ENCODE assay signal across 8 cellular contexts in the genomic region with DNA sequence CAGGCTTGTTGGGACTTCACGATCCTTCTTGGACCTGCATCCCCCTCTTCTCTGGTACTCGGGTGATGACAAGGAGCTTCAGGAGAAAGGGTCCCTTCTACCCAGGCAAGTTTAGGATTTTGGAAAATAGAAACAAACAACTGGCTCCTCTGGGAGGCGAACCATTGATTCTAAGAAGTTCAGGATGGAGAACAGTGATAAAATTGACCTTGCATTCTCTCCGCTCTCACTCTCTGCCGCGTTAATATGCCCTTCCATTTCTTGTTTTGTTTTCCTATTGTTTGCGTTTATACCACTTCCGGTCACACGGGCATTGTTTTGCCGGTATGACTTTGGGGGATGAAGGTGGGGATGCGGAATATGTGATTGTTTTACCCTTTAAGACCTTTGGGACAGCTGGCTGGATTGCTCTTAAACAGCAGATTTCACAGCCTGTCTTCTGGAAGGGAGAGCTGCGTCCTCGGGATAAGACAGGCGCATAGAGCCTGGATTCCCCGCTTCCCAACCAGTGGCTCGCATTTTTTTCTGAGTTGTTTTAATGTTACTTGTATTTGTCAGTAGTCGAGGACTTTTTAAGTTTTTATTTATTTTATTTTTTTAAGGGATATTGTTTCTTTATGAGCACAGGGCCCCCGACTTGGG.
DNase-seq lines count a peak whose midpoint lies in the region; ATAC-seq and TF ChIP-seq lines count a peak whose summit lies in the region.

No MANE protein-coding gene starts in this region.

- H3K4me3 Mint-ChIP-seq in HFFc6 = peak overlapping the region; percentile 93

- H4K91ac ChIP-seq in mesenchymal stem cell (ENCODE audit: low read length) = no peak overlapping the region

- H4K8ac ChIP-seq in mesenchymal stem cell (ENCODE audit: low read length) = no peak overlapping the region

- no peak overlapping the region for H2BK5ac ChIP-seq in mesenchymal stem cell (ENCODE audit: low read depth, low read length, poor library complexity, severe bottlenecking)

- no peaks in the 10 kb centered on the region for H3K79me1 ChIP-seq in mesenchymal stem cell (replicated peaks; ENCODE audit: low read length, poor library complexity, severe bottlenecking)

- H3K9me3 ChIP-seq in mesenchymal stem cell (ENCODE audit: control insufficient read depth, low read length) = no peaks in the 10 kb centered on the region
- H3K9me3 ChIP-seq in prostate gland = no peaks in the 10 kb centered on the region

- peak overlapping the region; percentile 86 for H3K9ac ChIP-seq in mesenchymal stem cell (ENCODE audit: low read length)

- H3K9me3 Mint-ChIP-seq in HFFc6 = no peaks in the 10 kb centered on the region

- DNase-seq in AG09309 (ENCODE audit: low read depth) = no peak
- DNase-seq in HFFc6 = peak; percentile 32
- peak; percentile 41 for DNase-seq in astrocyte of the hippocampus (ENCODE audit: low read depth, low spot score)
- peak; percentile 49 for DNase-seq in mesenchymal stem cell
- DNase-seq in NCI-H446 treated with DMSO at 0.1 percent for 48 hours (lab: John Stamatoyannopoulos, UW) = no peak
- DNase-seq in prostate gland (ENCODE audit: low spot score) = no peak

- H3K4me2 ChIP-seq in mesenchymal stem cell (ENCODE audit: low read length, poor library complexity, severe bottlenecking) = peak overlapping the region; percentile 91

- H2BK120ac ChIP-seq in mesenchymal stem cell (ENCODE audit: low read depth, low read length) = no peak overlapping the region

- ATAC-seq in HG03342 (IDR thresholded peaks at IDR 0.05; ENCODE audit: unreplicated experiment) = no peak
- ATAC-seq in GM18505 (IDR thresholded peaks at IDR 0.05; ENCODE audit: unreplicated experiment) = no peak

- peak overlapping the region; percentile 93 for H2AFZ ChIP-seq in mesenchymal stem cell (ENCODE audit: low read depth, low read length)

- H3K4ac ChIP-seq in mesenchymal stem cell (ENCODE audit: low read depth in 1 of 2, low read length in 2 of 2) = no peak overlapping the region

- H3K4me1 ChIP-seq in mesenchymal stem cell (ENCODE audit: control insufficient read depth, insufficient read depth, low read depth, low read length) = no peaks in the 10 kb centered on the region
- H3K4me1 ChIP-seq in prostate gland (replicated peaks) = no peaks in the 10 kb centered on the region

- no peak overlapping the region for H3K18ac ChIP-seq in mesenchymal stem cell (ENCODE audit: low read depth in 1 of 2, low read length in 2 of 2)

- no peak overlapping the region for H3K14ac ChIP-seq in mesenchymal stem cell (ENCODE audit: low read length in 2 of 2)

- H3K27me3 ChIP-seq in mesenchymal stem cell (ENCODE audit: control insufficient read depth in 1 of 2, insufficient read depth in 1 of 2, low read length in 2 of 2) (peaks cover 0 to 9% of the 10 kb centered on the region in 2 experiments), prostate gland (replicated peaks; ENCODE audit: insufficient read depth) (peaks cover 8% of the 10 kb centered on the region)

- peak overlapping the region; percentile 10; the same call in 1 of the 2 replicates for H3K27ac Mint-ChIP-seq in HFFc6

- no peak overlapping the region for H3K27ac ChIP-seq in mesenchymal stem cell (ENCODE audit: low read length, poor library complexity, severe bottlenecking)
- no peak overlapping the region for H3K27ac ChIP-seq in prostate gland

- no peak for TF ChIP-seq CTCF in AG09309 (IDR thresholded peaks at IDR 0.05; ENCODE audit: control insufficient read depth, insufficient read depth, low read depth, low read length, missing control alignments)
- no peak for TF ChIP-seq CTCF in HFFc6 (IDR thresholded peaks at IDR 0.05)
- no peak for TF ChIP-seq CTCF in prostate gland (IDR thresholded peaks at IDR 0.05)

- no peak overlapping the region for H2AK5ac ChIP-seq in mesenchymal stem cell (ENCODE audit: low read length, severe bottlenecking)

- peaks cover 11% of the 10 kb centered on the region for H3K27me3 Mint-ChIP-seq in HFFc6 (ENCODE audit: insufficient read depth)

- intact Hi-C loops in prostate gland (cut with DNase I) = no loop called here

- H3K4me1 Mint-ChIP-seq in HFFc6 (ENCODE audit: low read depth) = peaks cover 18% of the 10 kb centered on the region

- H3K36me3 ChIP-seq in mesenchymal stem cell (ENCODE audit: control insufficient read depth in 1 of 2, insufficient read depth in 2 of 2, low read depth in 1 of 2, low read length in 2 of 2) (no peaks in the 10 kb centered on the region), prostate gland (no peaks in the 10 kb centered on the region)

- H3K36me3 Mint-ChIP-seq in HFFc6 (ENCODE audit: low read depth) = no peaks in the 10 kb centered on the region

- TF ChIP-seq POLR2A in prostate gland (IDR thresholded peaks at IDR 0.05) (no peak), GM18505 (IDR thresholded peaks at IDR 0.05; ENCODE audit: borderline replicate concordance, extremely low read depth, insufficient read depth, insufficient read length) (no peak)

- H2BK15ac ChIP-seq in mesenchymal stem cell (ENCODE audit: low read depth, poor library complexity, severe bottlenecking) = no peak overlapping the region

- no peak overlapping the region for H3K23ac ChIP-seq in mesenchymal stem cell (ENCODE audit: low read length in 2 of 2)

- H3K4me3 ChIP-seq in AG09309 (ENCODE audit: control insufficient read depth, low read depth, low read length) (peak overlapping the region; percentile 47), mesenchymal stem cell (ENCODE audit: insufficient read depth in 1 of 2, low read depth in 1 of 2, low read length in 2 of 2) (peak overlapping the region; percentile 28 to 85), prostate gland (peak overlapping the region in 1 of 2 donors; percentile 4)

- H2BK12ac ChIP-seq in mesenchymal stem cell (ENCODE audit: low read length in 2 of 2) = no peak overlapping the region

- WGBS in mesenchymal stem cell = under 1% methylated on average over 14 of the region's 18 CpGs
- WGBS in prostate gland = 3% methylated on average over 18 of the region's 18 CpGs

Comparison
In these comparisons a context has a peak if more than half of its experiments do, and no peak if none do; other contexts are left out.
1. DNase-seq: peak in HFFc6 (single experiment), astrocyte of the hippocampus (single experiment) and mesenchymal stem cell (single experiment); none in AG09309 (single experiment), NCI-H446 treated with DMSO at 0.1 percent for 48 hours (single experiment) and prostate gland (single experiment).